ENCODE assay signal across 1 cellular context in genomic region chr11:95322546-95322945, GRCh38.
A peak's percentile ranks its signal among the peaks of the same experiment; 100 is the strongest.
TF ChIP-seq lines count a peak whose summit lies in the region.

No MANE protein-coding gene starts in this region.

TF ChIP-seq in HEK293, 187 proteins besides CTCF, POLR2A, EP300 and RAD21 (continued from another document):
- TF ChIP-seq, protein P1, sequence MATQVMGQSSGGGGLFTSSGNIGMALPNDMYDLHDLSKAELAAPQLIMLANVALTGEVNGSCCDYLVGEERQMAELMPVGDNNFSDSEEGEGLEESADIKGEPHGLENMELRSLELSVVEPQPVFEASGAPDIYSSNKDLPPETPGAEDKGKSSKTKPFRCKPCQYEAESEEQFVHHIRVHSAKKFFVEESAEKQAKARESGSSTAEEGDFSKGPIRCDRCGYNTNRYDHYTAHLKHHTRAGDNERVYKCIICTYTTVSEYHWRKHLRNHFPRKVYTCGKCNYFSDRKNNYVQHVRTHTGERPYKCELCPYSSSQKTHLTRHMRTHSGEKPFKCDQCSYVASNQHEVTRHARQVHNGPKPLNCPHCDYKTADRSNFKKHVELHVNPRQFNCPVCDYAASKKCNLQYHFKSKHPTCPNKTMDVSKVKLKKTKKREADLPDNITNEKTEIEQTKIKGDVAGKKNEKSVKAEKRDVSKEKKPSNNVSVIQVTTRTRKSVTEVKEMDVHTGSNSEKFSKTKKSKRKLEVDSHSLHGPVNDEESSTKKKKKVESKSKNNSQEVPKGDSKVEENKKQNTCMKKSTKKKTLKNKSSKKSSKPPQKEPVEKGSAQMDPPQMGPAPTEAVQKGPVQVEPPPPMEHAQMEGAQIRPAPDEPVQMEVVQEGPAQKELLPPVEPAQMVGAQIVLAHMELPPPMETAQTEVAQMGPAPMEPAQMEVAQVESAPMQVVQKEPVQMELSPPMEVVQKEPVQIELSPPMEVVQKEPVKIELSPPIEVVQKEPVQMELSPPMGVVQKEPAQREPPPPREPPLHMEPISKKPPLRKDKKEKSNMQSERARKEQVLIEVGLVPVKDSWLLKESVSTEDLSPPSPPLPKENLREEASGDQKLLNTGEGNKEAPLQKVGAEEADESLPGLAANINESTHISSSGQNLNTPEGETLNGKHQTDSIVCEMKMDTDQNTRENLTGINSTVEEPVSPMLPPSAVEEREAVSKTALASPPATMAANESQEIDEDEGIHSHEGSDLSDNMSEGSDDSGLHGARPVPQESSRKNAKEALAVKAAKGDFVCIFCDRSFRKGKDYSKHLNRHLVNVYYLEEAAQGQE (tag by site-specific recombination; IDR thresholded peaks at IDR 0.05), result no peak
- TF ChIP-seq ZNF654 (tag by site-specific recombination; IDR thresholded peaks at IDR 0.05; ENCODE audit: low read depth) (no peak), ZNF704 (tag by site-specific recombination; IDR thresholded peaks at IDR 0.05) (no peak), ZNF626 (tag by site-specific recombination; IDR thresholded peaks at IDR 0.05) (no peak), MEIS1 (CRISPR knock-in tag; IDR thresholded peaks at IDR 0.05; ENCODE audit: borderline replicate concordance) (no peak), GLIS1 (tag by site-specific recombination; IDR thresholded peaks at IDR 0.05) (peak; percentile 83), BCL6B (tag by site-specific recombination; IDR thresholded peaks at IDR 0.05) (no peak), AEBP2 (tag by site-specific recombination; IDR thresholded peaks at IDR 0.05; ENCODE audit: borderline replicate concordance) (no peak), ZNF184 (tag by site-specific recombination; IDR thresholded peaks at IDR 0.05) (no peak), ZFHX2 (tag by site-specific recombination; conservative IDR thresholded peaks at IDR 0.05) (0 out of 2 replicates have a peak, but pooled peaks have one; percentile 8), ZNF157 (tag by site-specific recombination; IDR thresholded peaks at IDR 0.05) (no peak), ZNF37A (tag by site-specific recombination; IDR thresholded peaks at IDR 0.05) (no peak)
